ENCODE assay signal across 17 cellular contexts in genomic region chr2:120938132-120938771, GRCh38.
A peak's percentile ranks its signal among the peaks of the same experiment; 100 is the strongest.
DNase-seq lines count a peak whose midpoint lies in the region; ATAC-seq and TF ChIP-seq lines count a peak whose summit lies in the region.
"Had no signal": no experiment of that assay in that cellular context is flagged by ENCODE, and none has a peak within 500 bp of the region (broad histone marks: within the 10 kb centered on the region; RNA-seq: fewer than 3 reads in every experiment).

No MANE protein-coding gene starts in this region.

- H3K4me3 Mint-ChIP-seq in activated naive CD8-positive, alpha-beta T cell treated with anti-CD3 and anti-CD28 coated beads, Interleukin-2, amount 50 U/mL, for 24 hours = no peak overlapping the region

- H3K27ac ChIP-seq in AG04450 (ENCODE audit: low read depth, low read length) (peak overlapping the region; percentile 94), colonic mucosa (no peak overlapping the region)
- H3K27ac ChIP-seq: neutrophil, VCaP had no signal

- no peak overlapping the region for H3K9ac ChIP-seq in colonic mucosa (ENCODE audit: low read depth in 2 of 2, low read length in 2 of 2)

- no peak overlapping the region for H3K27ac Mint-ChIP-seq in activated naive CD8-positive, alpha-beta T cell treated with anti-CD3 and anti-CD28 coated beads, Interleukin-2, amount 50 U/mL, for 24 hours

- peak; percentile 34 for ATAC-seq in mucosa of descending colon
- no peak for ATAC-seq in GM21576 (IDR thresholded peaks at IDR 0.05; ENCODE audit: unreplicated experiment)
- ATAC-seq in HG03457 (IDR thresholded peaks at IDR 0.05; ENCODE audit: unreplicated experiment) = no peak
- ATAC-seq in activated naive CD8-positive, alpha-beta T cell treated with anti-CD3 and anti-CD28 coated beads, Interleukin-2, amount 50 U/mL, for 24 hours = no peak

- H3K27me3 ChIP-seq in AG04450 (ENCODE audit: control insufficient read depth, insufficient read depth, low read length) = no peaks in the 10 kb centered on the region
- no peaks in the 10 kb centered on the region for H3K27me3 ChIP-seq in colonic mucosa
- H3K27me3 ChIP-seq: neutrophil had no signal

- intact Hi-C loops in colonic mucosa (cut with DNase I) (no loop called here), mucosa of descending colon (cut with DNase I, micrococcal nuclease) (no loop called here)

- TF ChIP-seq CTCF in AG04450 (IDR thresholded peaks at IDR 0.05; ENCODE audit: low read depth, low read length) (no peak), colonic mucosa (IDR thresholded peaks at IDR 0.05) (no peak), mucosa of descending colon (IDR thresholded peaks at IDR 0.05) (no peak)

- H3K9me3 ChIP-seq in AG04450 (ENCODE audit: control insufficient read depth, insufficient read depth, low read length) = no peaks in the 10 kb centered on the region
- H3K9me3 ChIP-seq in colonic mucosa = no peaks in the 10 kb centered on the region
- H3K9me3 ChIP-seq in mucosa of descending colon = no peaks in the 10 kb centered on the region
- H3K9me3 ChIP-seq: neutrophil, spleen had no signal

- H3K4me1 Mint-ChIP-seq in activated naive CD8-positive, alpha-beta T cell treated with anti-CD3 and anti-CD28 coated beads, Interleukin-2, amount 50 U/mL, for 24 hours = no peaks in the 10 kb centered on the region

- H3K4me1 ChIP-seq in colonic mucosa (peaks cover 26% of the 10 kb centered on the region), mucosa of descending colon (ENCODE audit: low read depth) (peaks cover 30% of the 10 kb centered on the region)

- no peaks in the 10 kb centered on the region for H3K36me3 Mint-ChIP-seq in activated naive CD8-positive, alpha-beta T cell treated with anti-CD3 and anti-CD28 coated beads, Interleukin-2, amount 50 U/mL, for 24 hours (ENCODE audit: low read depth)

- DNase-seq in AG04450 (ENCODE audit: low read depth, low spot score) (no peak), NCI-H526 treated with DMSO at 0.1 percent for 48 hours (lab: John Stamatoyannopoulos, UW) (peak; percentile 93), colonic mucosa (peak; percentile 46), mucosa of descending colon (no peak), SHP77 treated with DMSO at 0.1 percent for 48 hours (lab: John Stamatoyannopoulos, UW) (no peak)
- no peak for DNase-seq in activated naive CD8-positive, alpha-beta T cell treated with anti-CD3 and anti-CD28 coated beads, Interleukin-2, amount 50 U/mL, for 24 hours
- DNase-seq: activated gamma-delta T cell; central memory CD4-positive, alpha-beta T cell; hippocampal formation; NCI-H187 treated with DMSO at 0.1 percent for 48 hours; NCI-H774; SIG-M5; spleen had no signal

- H3K9me3 Mint-ChIP-seq in activated naive CD8-positive, alpha-beta T cell treated with anti-CD3 and anti-CD28 coated beads, Interleukin-2, amount 50 U/mL, for 24 hours = no peaks in the 10 kb centered on the region

- POLR2A ChIA-PET in AG04450 (lab: Yijun Ruan, JAX) = interaction anchor here (1.0 kb wide), 1 partner anchor 14 kb away, joined by 3 read pairs; no protein-coding TSS in a partner anchor

- CTCF ChIA-PET in AG04450 (lab: Charles Lee) = no interaction called here

- no peaks in the 10 kb centered on the region for H3K36me3 ChIP-seq in colonic mucosa
- H3K36me3 ChIP-seq in mucosa of descending colon (ENCODE audit: low read depth) = no peaks in the 10 kb centered on the region
- H3K36me3 ChIP-seq: neutrophil, spleen had no signal

- H3K27me3 Mint-ChIP-seq in activated naive CD8-positive, alpha-beta T cell treated with anti-CD3 and anti-CD28 coated beads, Interleukin-2, amount 50 U/mL, for 24 hours = peaks cover 2% of the 10 kb centered on the region

- H3K4me3 ChIP-seq in AG04450 (ENCODE audit: low read depth, low read length) = no peak overlapping the region
- H3K4me3 ChIP-seq in colonic mucosa = no peak overlapping the region
- H3K4me3 ChIP-seq in mucosa of descending colon = no peak overlapping the region
- H3K4me3 ChIP-seq: spleen had no signal

Comparison
In these comparisons a context has a peak if more than half of its experiments do, and no peak if none do; other contexts are left out.
1. DNase-seq: peak in NCI-H526 treated with DMSO at 0.1 percent for 48 hours (single experiment) and colonic mucosa (single experiment); none in AG04450 (single experiment), mucosa of descending colon (0 of 3), SHP77 treated with DMSO at 0.1 percent for 48 hours (single experiment) and activated naive CD8-positive, alpha-beta T cell treated with anti-CD3 and anti-CD28 coated beads, Interleukin-2, amount 50 U/mL, for 24 hours (single experiment).